ENCODE assay signal across 23 cellular contexts in the genomic region with DNA sequence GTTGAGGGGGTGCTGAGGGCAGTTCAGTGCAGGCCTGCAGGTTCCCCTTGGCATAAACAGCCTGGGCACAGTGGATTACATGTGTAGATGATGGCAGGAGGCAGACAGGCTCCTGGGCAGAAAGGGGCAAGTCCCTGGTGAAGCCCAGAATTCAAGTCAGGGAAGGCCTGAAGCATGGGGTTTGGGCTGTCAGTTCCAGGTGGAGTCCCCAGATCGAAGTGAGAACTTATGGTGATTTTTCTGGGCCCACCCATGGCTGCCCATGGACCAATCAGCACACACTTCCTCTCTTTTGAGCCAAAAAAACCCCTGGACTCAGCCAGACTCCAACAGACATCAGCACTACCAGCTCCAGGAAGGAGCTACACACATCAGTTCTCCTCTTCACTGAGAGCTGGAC.
A peak's percentile ranks its signal among the peaks of the same experiment; 100 is the strongest.
DNase-seq lines count a peak whose midpoint lies in the region; ATAC-seq and TF ChIP-seq lines count a peak whose summit lies in the region.
"Had no signal": no experiment of that assay in that cellular context is flagged by ENCODE, and none has a peak within 500 bp of the region (broad histone marks: within the 10 kb centered on the region; RNA-seq: fewer than 3 reads in every experiment).

No MANE protein-coding gene starts in this region.

- no peaks in the 10 kb centered on the region for H3K79me2 ChIP-seq in mammary epithelial cell (ENCODE audit: insufficient read depth, low read length)

- no peaks in the 10 kb centered on the region for H3K36me3 Mint-ChIP-seq in activated T-cell treated with anti-CD3 and anti-CD28 coated beads, Interleukin-2, amount 50 U/mL, for 72 hours (ENCODE audit: insufficient read depth in 2 of 2)
- H3K36me3 Mint-ChIP-seq: CD14-positive monocyte; CD8-positive, alpha-beta memory T cell had no signal

- no peak overlapping the region for H3K23ac ChIP-seq in neuronal stem cell (ENCODE audit: low read depth, low read length, poor library complexity)

- peak overlapping the region; percentile 72 for H4K8ac ChIP-seq in neuronal stem cell (ENCODE audit: low read depth, low read length)

- peaks cover 0 to 6% of the 10 kb centered on the region in 2 donors for H3K9me3 ChIP-seq in neuronal stem cell (replicated peaks in 1 of 2; ENCODE audit: control insufficient read depth in 2 of 2, insufficient read depth in 1 of 2, low read depth in 1 of 2, low read length in 2 of 2)
- H3K9me3 ChIP-seq in mammary epithelial cell (replicated peaks; ENCODE audit: insufficient read depth, low read length), result no peaks in the 10 kb centered on the region
- H3K9me3 ChIP-seq: A549, BE2C, HAP-1 had no signal

- H3K14ac ChIP-seq in neuronal stem cell (ENCODE audit: low read length), result no peak overlapping the region

- H3K4me1 Mint-ChIP-seq in activated T-cell treated with anti-CD3 and anti-CD28 coated beads, Interleukin-2, amount 50 U/mL, for 72 hours (ENCODE audit: low read depth), result no peaks in the 10 kb centered on the region
- peaks cover 9% of the 10 kb centered on the region for H3K4me1 Mint-ChIP-seq in stimulated activated naive CD8-positive, alpha-beta T cell treated with anti-CD3 and anti-CD28 coated beads, Interleukin-15, amount 100 ng/mL, for 72 hours
- H3K4me1 Mint-ChIP-seq: CD14-positive monocyte; CD8-positive, alpha-beta memory T cell; GM23338 had no signal

- H3K4me3 Mint-ChIP-seq in activated T-cell treated with anti-CD3 and anti-CD28 coated beads, Interleukin-2, amount 50 U/mL, for 72 hours, result no peak overlapping the region
- H3K4me3 Mint-ChIP-seq in stimulated activated naive CD8-positive, alpha-beta T cell treated with anti-CD3 and anti-CD28 coated beads, Interleukin-15, amount 100 ng/mL, for 72 hours, result no peak overlapping the region
- H3K4me3 Mint-ChIP-seq: CD14-positive monocyte; CD4-positive, alpha-beta T cell; CD8-positive, alpha-beta memory T cell; GM23338; HFFc6 had no signal

- H3K27me3 Mint-ChIP-seq in activated T-cell treated with anti-CD3 and anti-CD28 coated beads, Interleukin-2, amount 50 U/mL, for 72 hours (ENCODE audit: low read depth), result no peaks in the 10 kb centered on the region
- no peaks in the 10 kb centered on the region for H3K27me3 Mint-ChIP-seq in stimulated activated naive CD8-positive, alpha-beta T cell treated with anti-CD3 and anti-CD28 coated beads, Interleukin-15, amount 100 ng/mL, for 72 hours
- H3K27me3 Mint-ChIP-seq: CD4-positive, alpha-beta T cell; CD8-positive, alpha-beta memory T cell had no signal

- H3K9ac ChIP-seq in neuronal stem cell (ENCODE audit: low read depth, low read length, poor library complexity), result no peak overlapping the region
- H3K9ac ChIP-seq in mammary epithelial cell (ENCODE audit: insufficient read depth, low read length), result no peak overlapping the region
- H3K9ac ChIP-seq: BLaER1 treated with 17β-estradiol and CSF1 and Interleukin-3, amounts not matched to agents 10 nM and 100 nM had no signal

- no peak overlapping the region for H3K27ac Mint-ChIP-seq in activated T-cell treated with anti-CD3 and anti-CD28 coated beads, Interleukin-2, amount 50 U/mL, for 72 hours
- no peak overlapping the region for H3K27ac Mint-ChIP-seq in stimulated activated naive CD8-positive, alpha-beta T cell treated with anti-CD3 and anti-CD28 coated beads, Interleukin-15, amount 100 ng/mL, for 72 hours
- H3K27ac Mint-ChIP-seq: CD14-positive monocyte; CD4-positive, alpha-beta T cell; CD8-positive, alpha-beta memory T cell; GM23338; HFFc6 had no signal

- H2BK5ac ChIP-seq in neuronal stem cell (ENCODE audit: low read length), result no peak overlapping the region

- DNase-seq in activated T-cell treated with anti-CD3 and anti-CD28 coated beads, Interleukin-2, amount 50 U/mL, for 72 hours, result no peak
- DNase-seq in activated T-cell treated with anti-CD3 and anti-CD28 coated beads for 4 hours (no peak), neuronal stem cell (ENCODE audit: low spot score) (no peak), mammary epithelial cell (no peak)
- DNase-seq in stimulated activated naive CD8-positive, alpha-beta T cell treated with anti-CD3 and anti-CD28 coated beads, Interleukin-15, amount 100 ng/mL, for 72 hours, result peak in 1 of 2 donors; percentile 34
- DNase-seq in stimulated activated naive CD8-positive, alpha-beta T cell treated with anti-CD3 and anti-CD28 coated beads, Interleukin-15, Interleukin-2, amounts not matched to agents 100 U/mL and 50 U/mL, for 24 hours, result no peak
- DNase-seq in stimulated activated CD4-positive, alpha-beta T cell treated with anti-CD3 and anti-CD28 coated beads, Interleukin-1b, Interleukin-23, amount 100 ng/mL, for 48 hours, result no peak
- DNase-seq: 8988T; ACHN; AML-193; BE2C; CD4-positive, alpha-beta T cell; CD8-positive, alpha-beta memory T cell; DMS 273 treated with DMSO at 0.1 percent for 48 hours; DMS79; EL; GDM1; HFFc6 had no signal

- no peaks in the 10 kb centered on the region for H4K20me1 ChIP-seq in mammary epithelial cell (ENCODE audit: insufficient read depth, low read length)
- H4K20me1 ChIP-seq: BLaER1 treated with 17β-estradiol and CSF1 and Interleukin-3, amounts not matched to agents 10 nM and 100 nM had no signal

- CTCF ChIA-PET in mammary epithelial cell (lab: Charles Lee; ENCODE audit: low non-redundant PET), result no interaction called here

- intact Hi-C loops in mammary epithelial cell (cut with micrococcal nuclease), result no loop called here

- H3K18ac ChIP-seq in neuronal stem cell (ENCODE audit: low read length), result no peak overlapping the region

- H3K4me1 ChIP-seq in neuronal stem cell (ENCODE audit: control insufficient read depth in 2 of 2, insufficient read depth in 1 of 2, low read depth in 1 of 2, low read length in 2 of 2) (no peaks in the 10 kb centered on the region), mammary epithelial cell (ENCODE audit: insufficient read depth, low read length) (no peaks in the 10 kb centered on the region)
- H3K4me1 ChIP-seq: A549; BE2C; BLaER1 treated with 17β-estradiol and CSF1 and Interleukin-3, amounts not matched to agents 10 nM and 100 nM; HAP-1 had no signal

- dilution Hi-C loops in mammary epithelial cell (cut with HindIII; ENCODE audit: low sequenced_read_pairs), result no loop called here

- no peak overlapping the region for H2AFZ ChIP-seq in neuronal stem cell (ENCODE audit: low read length)
- H2AFZ ChIP-seq in mammary epithelial cell (ENCODE audit: low read depth, low read length), result no peak overlapping the region
- H2AFZ ChIP-seq: GM23338 had no signal

- peak; percentile 17 to 20 for ATAC-seq in activated T-cell treated with anti-CD3 and anti-CD28 coated beads, Interleukin-2, amount 50 U/mL, for 72 hours (replicated peaks in 1 of 2)
- peak; percentile 82 for ATAC-seq in stimulated activated naive CD8-positive, alpha-beta T cell treated with anti-CD3 and anti-CD28 coated beads, Interleukin-15, amount 100 ng/mL, for 72 hours
- no peak for ATAC-seq in stimulated activated naive CD8-positive, alpha-beta T cell treated with anti-CD3 and anti-CD28 coated beads, Interleukin-15, Interleukin-2, amounts not matched to agents 100 U/mL and 50 U/mL, for 24 hours
- ATAC-seq: A549, GM23338 had no signal

- no peak for TF ChIP-seq CTCF in mammary epithelial cell (conservative IDR thresholded peaks at IDR 0.05 in 1 of 2, IDR thresholded peaks at IDR 0.05 in 1 of 2; ENCODE audit: extremely low read depth in 1 of 2, insufficient read depth in 1 of 2, low read depth in 1 of 2, low read length in 2 of 2)

- no peak overlapping the region for H2BK120ac ChIP-seq in neuronal stem cell (ENCODE audit: low read depth, low read length)

- H3K4me2 ChIP-seq in neuronal stem cell (ENCODE audit: insufficient read depth, low read length, poor library complexity, severe bottlenecking) (no peak overlapping the region), mammary epithelial cell (ENCODE audit: insufficient read depth, low read depth, low read length) (no peak overlapping the region)
- H3K4me2 ChIP-seq: A549; BLaER1 treated with 17β-estradiol and CSF1 and Interleukin-3, amounts not matched to agents 10 nM and 100 nM; GM23338 had no signal

- BruUV-seq in mammary epithelial cell (replicated peaks; lab: Mats Ljungman, UMichigan), result no TSS peak

- no peaks in the 10 kb centered on the region for H3K36me3 ChIP-seq in neuronal stem cell (replicated peaks in 1 of 2; ENCODE audit: control insufficient read depth in 2 of 2, insufficient read depth in 2 of 2, low read length in 2 of 2)
- no peaks in the 10 kb centered on the region for H3K36me3 ChIP-seq in mammary epithelial cell (ENCODE audit: insufficient read depth, low read length)
- H3K36me3 ChIP-seq: BE2C; BLaER1 treated with 17β-estradiol and CSF1 and Interleukin-3, amounts not matched to agents 10 nM and 100 nM; HAP-1 had no signal

- no peaks in the 10 kb centered on the region for H3K79me1 ChIP-seq in neuronal stem cell (ENCODE audit: low read depth, low read length)

- no peak overlapping the region for H2AK5ac ChIP-seq in neuronal stem cell (ENCODE audit: low read depth, low read length)

- H2BK12ac ChIP-seq in neuronal stem cell (ENCODE audit: low read length), result no peak overlapping the region

- H3K27ac ChIP-seq in neuronal stem cell (replicated peaks; ENCODE audit: low read length) (no peak overlapping the region), mammary epithelial cell (ENCODE audit: insufficient read depth, low read depth, low read length) (no peak overlapping the region)
- H3K27ac ChIP-seq: A549; BLaER1 treated with 17β-estradiol and CSF1 and Interleukin-3, amounts not matched to agents 10 nM and 100 nM had no signal

- no peak overlapping the region for H3K4ac ChIP-seq in neuronal stem cell (ENCODE audit: low read length)

- WGBS in neuronal stem cell (ENCODE audit: extremely low coverage in 2 of 2, insufficient read length in 2 of 2, insufficient replicate concordance in 1 of 2), 2 donors, result no CpG with 5 or more reads among the region's 1 CpG
- WGBS in mammary epithelial cell (ENCODE audit: low coverage, missing lambda C conversion rate), result 25% methylated on average over 1 of the region's 1 CpG

- H3K9me3 Mint-ChIP-seq in activated T-cell treated with anti-CD3 and anti-CD28 coated beads, Interleukin-2, amount 50 U/mL, for 72 hours, result no peaks in the 10 kb centered on the region
- H3K9me3 Mint-ChIP-seq in stimulated activated naive CD8-positive, alpha-beta T cell treated with anti-CD3 and anti-CD28 coated beads, Interleukin-15, amount 100 ng/mL, for 72 hours, result no peaks in the 10 kb centered on the region
- H3K9me3 Mint-ChIP-seq: CD4-positive, alpha-beta T cell; GM23338 had no signal

- H2BK15ac ChIP-seq in neuronal stem cell (ENCODE audit: low read length), result no peak overlapping the region

- no peak overlapping the region for H4K91ac ChIP-seq in neuronal stem cell (ENCODE audit: low read depth, low read length, poor library complexity)

- no peak overlapping the region for H3K4me3 ChIP-seq in neuronal stem cell (ENCODE audit: low read length in 2 of 2)
- no peak overlapping the region for H3K4me3 ChIP-seq in mammary epithelial cell (replicated peaks in 1 of 3; ENCODE audit: insufficient read depth in 1 of 3, low read depth in 2 of 3, low read length in 3 of 3)
- H3K4me3 ChIP-seq: A549; BLaER1 treated with 17β-estradiol and CSF1 and Interleukin-3, amounts not matched to agents 10 nM and 100 nM; GM23338; HAP-1 had no signal

- in situ Hi-C loops in mammary epithelial cell (cut with MboI; ENCODE audit: low sequenced_read_pairs in 2 of 2), result no loop called here

- H3K27me3 ChIP-seq in neuronal stem cell (ENCODE audit: control insufficient read depth in 3 of 3, insufficient read depth in 3 of 3, low read depth in 1 of 3, low read length in 3 of 3), result no peaks in the 10 kb centered on the region
- H3K27me3 ChIP-seq in mammary epithelial cell (ENCODE audit: insufficient read depth, low read length), result no peaks in the 10 kb centered on the region
- H3K27me3 ChIP-seq: BE2C; BLaER1 treated with 17β-estradiol and CSF1 and Interleukin-3, amounts not matched to agents 10 nM and 100 nM had no signal
